1 cellular context compared by ENCODE assay signal in genomic region chr19:44212250-44212864, GRCh38.
A peak's percentile ranks its signal among the peaks of the same experiment; 100 is the strongest.
TF ChIP-seq lines count a peak whose summit lies in the region.

TSS of gene ZNF227 (plus strand) at chr19:44212532. CDS start at chr19:44217793, 5,261 bp downstream.

TF ChIP-seq in HepG2, 621 proteins besides CTCF, POLR2A, EP300 and RAD21 (continued from another document and continues in another):
- TF ChIP-seq ELF1 (CRISPR knock-in tag; IDR thresholded peaks at IDR 0.05) (peak; percentile 91), DMTF1 (CRISPR knock-in tag; IDR thresholded peaks at IDR 0.05) (no peak), CREB1 (IDR thresholded peaks at IDR 0.05) (0 out of 2 replicates have a peak, but pooled peaks have one; percentile 9), CREB1 (CRISPR knock-in tag; IDR thresholded peaks at IDR 0.05) (peak; percentile 79), AGO2 (optimal IDR thresholded peaks at IDR 0.05; ENCODE audit: low read depth, low read length) (no peak), PATZ1 (CRISPR knock-in tag; IDR thresholded peaks at IDR 0.05) (peak; percentile 68), ZNF225 (CRISPR knock-in tag; IDR thresholded peaks at IDR 0.05) (peak; percentile 54; the same call in 1 of the 2 replicates), SMC3 (IDR thresholded peaks at IDR 0.05; ENCODE audit: low read length) (no peak), POLR2G (IDR thresholded peaks at IDR 0.05; ENCODE audit: low read depth, low read length) (peak; percentile 79), ZMYM3 (CRISPR knock-in tag; IDR thresholded peaks at IDR 0.05) (no peak), AHR (CRISPR knock-in tag; IDR thresholded peaks at IDR 0.05) (0 out of 2 replicates have a peak, but pooled peaks have one; percentile 45), PHF20 (CRISPR knock-in tag; IDR thresholded peaks at IDR 0.05) (peak; percentile 82), FOSL1 (CRISPR knock-in tag; IDR thresholded peaks at IDR 0.05; ENCODE audit: borderline replicate concordance) (0 out of 2 replicates have a peak, but pooled peaks have one; percentile 19), CCDC6 (CRISPR knock-in tag; IDR thresholded peaks at IDR 0.05) (no peak), GATAD1 (CRISPR knock-in tag; IDR thresholded peaks at IDR 0.05) (peak; percentile 70), DRAP1 (CRISPR knock-in tag; IDR thresholded peaks at IDR 0.05) (peak; percentile 19; the same call in 1 of the 2 replicates), ZNF737 (CRISPR knock-in tag; IDR thresholded peaks at IDR 0.05; ENCODE audit: borderline replicate concordance) (no peak; the same call in 1 of the 2 replicates), TBX2 (CRISPR knock-in tag; IDR thresholded peaks at IDR 0.05; ENCODE audit: borderline replicate concordance) (peak; percentile 70; the same call in 1 of the 2 replicates), ZNF883 (CRISPR knock-in tag; IDR thresholded peaks at IDR 0.05; ENCODE audit: not compliant biosample characterization) (peak; percentile 66), THAP9 (CRISPR knock-in tag; IDR thresholded peaks at IDR 0.05; ENCODE audit: borderline replicate concordance) (peak; percentile 83), MAFF (IDR thresholded peaks at IDR 0.05; ENCODE audit: low read depth, low read length) (no peak), SALL1 (CRISPR knock-in tag; IDR thresholded peaks at IDR 0.05) (peak; percentile 61), POLR2AphosphoS5 (IDR thresholded peaks at IDR 0.05; ENCODE audit: low read depth, low read length) (peak; percentile 71), HOXA3 (CRISPR knock-in tag; IDR thresholded peaks at IDR 0.05) (peak; percentile 85), POGZ (CRISPR knock-in tag; IDR thresholded peaks at IDR 0.05) (peak; percentile 48; the same call in 1 of the 2 replicates), ZNF605 (CRISPR knock-in tag; IDR thresholded peaks at IDR 0.05) (peak; percentile 79; the same call in 1 of the 2 replicates), ARID2 (CRISPR knock-in tag; IDR thresholded peaks at IDR 0.05; ENCODE audit: borderline replicate concordance) (no peak), PPARG (CRISPR knock-in tag; conservative IDR thresholded peaks at IDR 0.05) (peak; percentile 17; the same call in 1 of the 2 replicates)
- TF ChIP-seq, protein P1, sequence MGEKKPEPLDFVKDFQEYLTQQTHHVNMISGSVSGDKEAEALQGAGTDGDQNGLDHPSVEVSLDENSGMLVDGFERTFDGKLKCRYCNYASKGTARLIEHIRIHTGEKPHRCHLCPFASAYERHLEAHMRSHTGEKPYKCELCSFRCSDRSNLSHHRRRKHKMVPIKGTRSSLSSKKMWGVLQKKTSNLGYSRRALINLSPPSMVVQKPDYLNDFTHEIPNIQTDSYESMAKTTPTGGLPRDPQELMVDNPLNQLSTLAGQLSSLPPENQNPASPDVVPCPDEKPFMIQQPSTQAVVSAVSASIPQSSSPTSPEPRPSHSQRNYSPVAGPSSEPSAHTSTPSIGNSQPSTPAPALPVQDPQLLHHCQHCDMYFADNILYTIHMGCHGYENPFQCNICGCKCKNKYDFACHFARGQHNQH (CRISPR knock-in tag; IDR thresholded peaks at IDR 0.05): 0 out of 2 replicates have a peak, but pooled peaks have one; percentile 42
- TF ChIP-seq, protein P2, sequence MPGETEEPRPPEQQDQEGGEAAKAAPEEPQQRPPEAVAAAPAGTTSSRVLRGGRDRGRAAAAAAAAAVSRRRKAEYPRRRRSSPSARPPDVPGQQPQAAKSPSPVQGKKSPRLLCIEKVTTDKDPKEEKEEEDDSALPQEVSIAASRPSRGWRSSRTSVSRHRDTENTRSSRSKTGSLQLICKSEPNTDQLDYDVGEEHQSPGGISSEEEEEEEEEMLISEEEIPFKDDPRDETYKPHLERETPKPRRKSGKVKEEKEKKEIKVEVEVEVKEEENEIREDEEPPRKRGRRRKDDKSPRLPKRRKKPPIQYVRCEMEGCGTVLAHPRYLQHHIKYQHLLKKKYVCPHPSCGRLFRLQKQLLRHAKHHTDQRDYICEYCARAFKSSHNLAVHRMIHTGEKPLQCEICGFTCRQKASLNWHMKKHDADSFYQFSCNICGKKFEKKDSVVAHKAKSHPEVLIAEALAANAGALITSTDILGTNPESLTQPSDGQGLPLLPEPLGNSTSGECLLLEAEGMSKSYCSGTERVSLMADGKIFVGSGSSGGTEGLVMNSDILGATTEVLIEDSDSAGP (CRISPR knock-in tag; IDR thresholded peaks at IDR 0.05; ENCODE audit: borderline replicate concordance): peak; percentile 71; the same call in 1 of the 2 replicates
- TF ChIP-seq, protein P3, sequence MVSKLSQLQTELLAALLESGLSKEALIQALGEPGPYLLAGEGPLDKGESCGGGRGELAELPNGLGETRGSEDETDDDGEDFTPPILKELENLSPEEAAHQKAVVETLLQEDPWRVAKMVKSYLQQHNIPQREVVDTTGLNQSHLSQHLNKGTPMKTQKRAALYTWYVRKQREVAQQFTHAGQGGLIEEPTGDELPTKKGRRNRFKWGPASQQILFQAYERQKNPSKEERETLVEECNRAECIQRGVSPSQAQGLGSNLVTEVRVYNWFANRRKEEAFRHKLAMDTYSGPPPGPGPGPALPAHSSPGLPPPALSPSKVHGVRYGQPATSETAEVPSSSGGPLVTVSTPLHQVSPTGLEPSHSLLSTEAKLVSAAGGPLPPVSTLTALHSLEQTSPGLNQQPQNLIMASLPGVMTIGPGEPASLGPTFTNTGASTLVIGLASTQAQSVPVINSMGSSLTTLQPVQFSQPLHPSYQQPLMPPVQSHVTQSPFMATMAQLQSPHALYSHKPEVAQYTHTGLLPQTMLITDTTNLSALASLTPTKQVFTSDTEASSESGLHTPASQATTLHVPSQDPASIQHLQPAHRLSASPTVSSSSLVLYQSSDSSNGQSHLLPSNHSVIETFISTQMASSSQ (IDR thresholded peaks at IDR 0.05; ENCODE audit: low read depth): 0 out of 2 replicates have a peak, but pooled peaks have one; percentile 36
- TF ChIP-seq, protein P3 (CRISPR knock-in tag; IDR thresholded peaks at IDR 0.05; ENCODE audit: borderline replicate concordance): no peak
- TF ChIP-seq, protein P4, sequence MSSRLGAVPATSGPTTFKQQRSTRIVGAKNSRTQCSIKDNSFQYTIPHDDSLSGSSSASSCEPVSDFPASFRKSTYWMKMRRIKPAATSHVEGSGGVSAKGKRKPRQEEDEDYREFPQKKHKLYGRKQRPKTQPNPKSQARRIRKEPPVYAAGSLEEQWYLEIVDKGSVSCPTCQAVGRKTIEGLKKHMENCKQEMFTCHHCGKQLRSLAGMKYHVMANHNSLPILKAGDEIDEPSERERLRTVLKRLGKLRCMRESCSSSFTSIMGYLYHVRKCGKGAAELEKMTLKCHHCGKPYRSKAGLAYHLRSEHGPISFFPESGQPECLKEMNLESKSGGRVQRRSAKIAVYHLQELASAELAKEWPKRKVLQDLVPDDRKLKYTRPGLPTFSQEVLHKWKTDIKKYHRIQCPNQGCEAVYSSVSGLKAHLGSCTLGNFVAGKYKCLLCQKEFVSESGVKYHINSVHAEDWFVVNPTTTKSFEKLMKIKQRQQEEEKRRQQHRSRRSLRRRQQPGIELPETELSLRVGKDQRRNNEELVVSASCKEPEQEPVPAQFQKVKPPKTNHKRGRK (CRISPR knock-in tag; IDR thresholded peaks at IDR 0.05): no peak
- TF ChIP-seq, protein P5, sequence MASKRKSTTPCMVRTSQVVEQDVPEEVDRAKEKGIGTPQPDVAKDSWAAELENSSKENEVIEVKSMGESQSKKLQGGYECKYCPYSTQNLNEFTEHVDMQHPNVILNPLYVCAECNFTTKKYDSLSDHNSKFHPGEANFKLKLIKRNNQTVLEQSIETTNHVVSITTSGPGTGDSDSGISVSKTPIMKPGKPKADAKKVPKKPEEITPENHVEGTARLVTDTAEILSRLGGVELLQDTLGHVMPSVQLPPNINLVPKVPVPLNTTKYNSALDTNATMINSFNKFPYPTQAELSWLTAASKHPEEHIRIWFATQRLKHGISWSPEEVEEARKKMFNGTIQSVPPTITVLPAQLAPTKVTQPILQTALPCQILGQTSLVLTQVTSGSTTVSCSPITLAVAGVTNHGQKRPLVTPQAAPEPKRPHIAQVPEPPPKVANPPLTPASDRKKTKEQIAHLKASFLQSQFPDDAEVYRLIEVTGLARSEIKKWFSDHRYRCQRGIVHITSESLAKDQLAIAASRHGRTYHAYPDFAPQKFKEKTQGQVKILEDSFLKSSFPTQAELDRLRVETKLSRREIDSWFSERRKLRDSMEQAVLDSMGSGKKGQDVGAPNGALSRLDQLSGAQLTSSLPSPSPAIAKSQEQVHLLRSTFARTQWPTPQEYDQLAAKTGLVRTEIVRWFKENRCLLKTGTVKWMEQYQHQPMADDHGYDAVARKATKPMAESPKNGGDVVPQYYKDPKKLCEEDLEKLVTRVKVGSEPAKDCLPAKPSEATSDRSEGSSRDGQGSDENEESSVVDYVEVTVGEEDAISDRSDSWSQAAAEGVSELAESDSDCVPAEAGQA (IDR thresholded peaks at IDR 0.05; ENCODE audit: low read depth): peak; percentile 70; the same call in 1 of the 2 replicates
- TF ChIP-seq, protein P5 (CRISPR knock-in tag; IDR thresholded peaks at IDR 0.05; ENCODE audit: borderline replicate concordance): no peak
